ENCODE assay signal across 21 cellular contexts in the genomic region with DNA sequence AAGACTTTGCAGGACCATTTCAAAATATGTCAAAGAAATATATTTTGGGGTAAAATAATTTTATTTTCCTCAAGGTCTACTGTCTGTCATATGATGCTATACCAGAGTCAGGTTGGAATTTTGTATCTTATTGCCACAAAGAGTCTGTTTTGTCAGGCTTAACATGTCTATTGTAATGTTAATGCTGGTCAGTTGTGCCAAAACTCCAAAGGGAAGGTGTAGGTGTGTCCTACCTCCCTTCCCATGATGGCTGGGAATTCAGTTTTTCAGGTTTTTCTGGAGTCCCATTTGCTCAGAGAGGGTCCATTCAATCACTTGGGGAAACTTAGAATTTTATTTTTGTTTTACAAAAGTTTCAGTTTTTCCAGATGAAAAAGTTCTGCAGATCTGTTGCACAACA.
"Had no signal": no experiment of that assay in that cellular context is flagged by ENCODE, and none has a peak within 500 bp of the region (broad histone marks: within the 10 kb centered on the region; RNA-seq: fewer than 3 reads in every experiment).

No MANE protein-coding gene starts in this region.

- H3K27ac ChIP-seq: epithelial cell of prostate, parathyroid adenoma, psoas muscle, tibial nerve had no signal

- H3K9ac ChIP-seq: parathyroid adenoma had no signal

- ATAC-seq: activated CD8-positive, alpha-beta memory T cell treated with anti-CD3 and anti-CD28 coated beads, Interleukin-2, amount 10 ng/mL, durations not matched to agents 7 days and 5 days; activated CD8-positive, alpha-beta T cell treated with anti-CD3 and anti-CD28 coated beads, Interleukin-2, amount 10 ng/mL, durations not matched to agents 7 days and 5 days; activated naive CD4-positive, alpha-beta T cell treated with anti-CD3 and anti-CD28 coated beads, Interleukin-2, amount 50 U/mL, for 72 hours; psoas muscle had no signal

- H3K4me3 ChIP-seq: psoas muscle, tibial nerve had no signal

- H3K36me3 ChIP-seq: tibial nerve had no signal

- H3K9me3 ChIP-seq: psoas muscle, tibial nerve had no signal

- H3K27ac Mint-ChIP-seq: activated CD8-positive, alpha-beta memory T cell treated with anti-CD3 and anti-CD28 coated beads, Interleukin-2, amount 10 ng/mL, durations not matched to agents 7 days and 5 days; activated CD8-positive, alpha-beta T cell treated with anti-CD3 and anti-CD28 coated beads, Interleukin-2, amount 10 ng/mL, durations not matched to agents 7 days and 5 days; activated naive CD4-positive, alpha-beta T cell treated with anti-CD3 and anti-CD28 coated beads, Interleukin-2, amount 50 U/mL, for 72 hours; activated T-helper 2 cell treated with anti-CD3 and anti-CD28 coated beads, Interferon-gamma antibody, Interleukin-2, Interleukin-4, amounts not matched to agents 10 μg/mL and 5 μg/mL and 100 μg/mL, durations not matched to agents 14 hours and 24 hours and 36 hours; mesothelial cell of epicardium; naive B cell; nephron progenitor cell had no signal

- H3K36me3 Mint-ChIP-seq: activated CD8-positive, alpha-beta memory T cell treated with anti-CD3 and anti-CD28 coated beads, Interleukin-2, amount 10 ng/mL, durations not matched to agents 7 days and 5 days; activated naive CD4-positive, alpha-beta T cell treated with anti-CD3 and anti-CD28 coated beads, Interleukin-2, amount 50 U/mL, for 72 hours; mesothelial cell of epicardium; naive B cell had no signal

- H3K4me1 Mint-ChIP-seq: naive B cell had no signal

- DNase-seq: activated CD4-positive, alpha-beta T cell treated with anti-CD3 and anti-CD28 coated beads for 1 hour; activated CD4-positive, alpha-beta T cell treated with anti-CD3 and anti-CD28 coated beads, Interleukin-2, amount 50 U/mL, for 1 hour; activated CD8-positive, alpha-beta memory T cell treated with anti-CD3 and anti-CD28 coated beads, Interleukin-2, amount 10 ng/mL, durations not matched to agents 7 days and 5 days; activated CD8-positive, alpha-beta T cell treated with anti-CD3 and anti-CD28 coated beads, Interleukin-2, amount 10 ng/mL, durations not matched to agents 7 days and 5 days; activated T-cell treated with anti-CD3 and anti-CD28 coated beads, Interleukin-2, amount 50 U/mL, for 48 hours; effector CD8-positive, alpha-beta T cell; kidney glomerular epithelial cell; mammary epithelial cell; naive B cell; nephron progenitor cell; psoas muscle; stimulated activated CD4-positive, alpha-beta T cell treated with anti-CD3 and anti-CD28 coated beads, Interleukin-15, amount 100 ng/mL, for 24 hours; stimulated activated CD4-positive, alpha-beta T cell treated with anti-CD3 and anti-CD28 coated beads, Interleukin-2, amount 100 ng/mL, for 24 hours; stimulated activated naive CD4-positive, alpha-beta T cell; T-helper 2 cell had no signal

- H3K4me3 Mint-ChIP-seq: activated CD8-positive, alpha-beta memory T cell treated with anti-CD3 and anti-CD28 coated beads, Interleukin-2, amount 10 ng/mL, durations not matched to agents 7 days and 5 days; activated CD8-positive, alpha-beta T cell treated with anti-CD3 and anti-CD28 coated beads, Interleukin-2, amount 10 ng/mL, durations not matched to agents 7 days and 5 days; mesothelial cell of epicardium; naive B cell; nephron progenitor cell had no signal

- H3K27me3 ChIP-seq: tibial nerve had no signal

- H3K9me3 Mint-ChIP-seq: activated naive CD4-positive, alpha-beta T cell treated with anti-CD3 and anti-CD28 coated beads, Interleukin-2, amount 50 U/mL, for 72 hours; activated T-helper 2 cell treated with anti-CD3 and anti-CD28 coated beads, Interferon-gamma antibody, Interleukin-2, Interleukin-4, amounts not matched to agents 10 μg/mL and 5 μg/mL and 100 μg/mL, durations not matched to agents 14 hours and 24 hours and 36 hours; mesothelial cell of epicardium; naive B cell had no signal
